1 cellular context compared by ENCODE assay signal in the genomic region with DNA sequence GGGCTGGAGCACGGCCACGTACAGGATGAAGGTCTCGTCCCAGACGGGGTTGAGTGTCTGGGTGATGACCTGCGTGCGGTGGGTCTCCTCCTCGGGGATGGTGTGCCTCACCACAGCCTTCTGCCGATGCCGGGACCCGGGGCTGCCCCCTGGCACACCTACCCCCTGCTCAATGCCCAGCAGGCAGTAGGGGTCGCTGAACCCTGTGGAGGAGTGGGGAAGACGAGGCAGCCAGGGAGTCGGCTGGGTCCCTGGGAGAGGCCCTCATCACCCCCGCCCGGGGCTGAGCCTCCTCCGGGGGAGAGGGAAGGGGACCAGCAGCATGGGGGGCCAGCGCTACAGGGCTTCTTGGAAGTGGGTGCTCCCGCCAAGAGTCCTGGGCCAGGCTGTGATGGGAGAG.
TF ChIP-seq lines count a peak whose summit lies in the region.

No MANE protein-coding gene starts in this region.

TF ChIP-seq in H1, 55 proteins besides CTCF, POLR2A, EP300 and RAD21:
- TF ChIP-seq, protein P1, sequence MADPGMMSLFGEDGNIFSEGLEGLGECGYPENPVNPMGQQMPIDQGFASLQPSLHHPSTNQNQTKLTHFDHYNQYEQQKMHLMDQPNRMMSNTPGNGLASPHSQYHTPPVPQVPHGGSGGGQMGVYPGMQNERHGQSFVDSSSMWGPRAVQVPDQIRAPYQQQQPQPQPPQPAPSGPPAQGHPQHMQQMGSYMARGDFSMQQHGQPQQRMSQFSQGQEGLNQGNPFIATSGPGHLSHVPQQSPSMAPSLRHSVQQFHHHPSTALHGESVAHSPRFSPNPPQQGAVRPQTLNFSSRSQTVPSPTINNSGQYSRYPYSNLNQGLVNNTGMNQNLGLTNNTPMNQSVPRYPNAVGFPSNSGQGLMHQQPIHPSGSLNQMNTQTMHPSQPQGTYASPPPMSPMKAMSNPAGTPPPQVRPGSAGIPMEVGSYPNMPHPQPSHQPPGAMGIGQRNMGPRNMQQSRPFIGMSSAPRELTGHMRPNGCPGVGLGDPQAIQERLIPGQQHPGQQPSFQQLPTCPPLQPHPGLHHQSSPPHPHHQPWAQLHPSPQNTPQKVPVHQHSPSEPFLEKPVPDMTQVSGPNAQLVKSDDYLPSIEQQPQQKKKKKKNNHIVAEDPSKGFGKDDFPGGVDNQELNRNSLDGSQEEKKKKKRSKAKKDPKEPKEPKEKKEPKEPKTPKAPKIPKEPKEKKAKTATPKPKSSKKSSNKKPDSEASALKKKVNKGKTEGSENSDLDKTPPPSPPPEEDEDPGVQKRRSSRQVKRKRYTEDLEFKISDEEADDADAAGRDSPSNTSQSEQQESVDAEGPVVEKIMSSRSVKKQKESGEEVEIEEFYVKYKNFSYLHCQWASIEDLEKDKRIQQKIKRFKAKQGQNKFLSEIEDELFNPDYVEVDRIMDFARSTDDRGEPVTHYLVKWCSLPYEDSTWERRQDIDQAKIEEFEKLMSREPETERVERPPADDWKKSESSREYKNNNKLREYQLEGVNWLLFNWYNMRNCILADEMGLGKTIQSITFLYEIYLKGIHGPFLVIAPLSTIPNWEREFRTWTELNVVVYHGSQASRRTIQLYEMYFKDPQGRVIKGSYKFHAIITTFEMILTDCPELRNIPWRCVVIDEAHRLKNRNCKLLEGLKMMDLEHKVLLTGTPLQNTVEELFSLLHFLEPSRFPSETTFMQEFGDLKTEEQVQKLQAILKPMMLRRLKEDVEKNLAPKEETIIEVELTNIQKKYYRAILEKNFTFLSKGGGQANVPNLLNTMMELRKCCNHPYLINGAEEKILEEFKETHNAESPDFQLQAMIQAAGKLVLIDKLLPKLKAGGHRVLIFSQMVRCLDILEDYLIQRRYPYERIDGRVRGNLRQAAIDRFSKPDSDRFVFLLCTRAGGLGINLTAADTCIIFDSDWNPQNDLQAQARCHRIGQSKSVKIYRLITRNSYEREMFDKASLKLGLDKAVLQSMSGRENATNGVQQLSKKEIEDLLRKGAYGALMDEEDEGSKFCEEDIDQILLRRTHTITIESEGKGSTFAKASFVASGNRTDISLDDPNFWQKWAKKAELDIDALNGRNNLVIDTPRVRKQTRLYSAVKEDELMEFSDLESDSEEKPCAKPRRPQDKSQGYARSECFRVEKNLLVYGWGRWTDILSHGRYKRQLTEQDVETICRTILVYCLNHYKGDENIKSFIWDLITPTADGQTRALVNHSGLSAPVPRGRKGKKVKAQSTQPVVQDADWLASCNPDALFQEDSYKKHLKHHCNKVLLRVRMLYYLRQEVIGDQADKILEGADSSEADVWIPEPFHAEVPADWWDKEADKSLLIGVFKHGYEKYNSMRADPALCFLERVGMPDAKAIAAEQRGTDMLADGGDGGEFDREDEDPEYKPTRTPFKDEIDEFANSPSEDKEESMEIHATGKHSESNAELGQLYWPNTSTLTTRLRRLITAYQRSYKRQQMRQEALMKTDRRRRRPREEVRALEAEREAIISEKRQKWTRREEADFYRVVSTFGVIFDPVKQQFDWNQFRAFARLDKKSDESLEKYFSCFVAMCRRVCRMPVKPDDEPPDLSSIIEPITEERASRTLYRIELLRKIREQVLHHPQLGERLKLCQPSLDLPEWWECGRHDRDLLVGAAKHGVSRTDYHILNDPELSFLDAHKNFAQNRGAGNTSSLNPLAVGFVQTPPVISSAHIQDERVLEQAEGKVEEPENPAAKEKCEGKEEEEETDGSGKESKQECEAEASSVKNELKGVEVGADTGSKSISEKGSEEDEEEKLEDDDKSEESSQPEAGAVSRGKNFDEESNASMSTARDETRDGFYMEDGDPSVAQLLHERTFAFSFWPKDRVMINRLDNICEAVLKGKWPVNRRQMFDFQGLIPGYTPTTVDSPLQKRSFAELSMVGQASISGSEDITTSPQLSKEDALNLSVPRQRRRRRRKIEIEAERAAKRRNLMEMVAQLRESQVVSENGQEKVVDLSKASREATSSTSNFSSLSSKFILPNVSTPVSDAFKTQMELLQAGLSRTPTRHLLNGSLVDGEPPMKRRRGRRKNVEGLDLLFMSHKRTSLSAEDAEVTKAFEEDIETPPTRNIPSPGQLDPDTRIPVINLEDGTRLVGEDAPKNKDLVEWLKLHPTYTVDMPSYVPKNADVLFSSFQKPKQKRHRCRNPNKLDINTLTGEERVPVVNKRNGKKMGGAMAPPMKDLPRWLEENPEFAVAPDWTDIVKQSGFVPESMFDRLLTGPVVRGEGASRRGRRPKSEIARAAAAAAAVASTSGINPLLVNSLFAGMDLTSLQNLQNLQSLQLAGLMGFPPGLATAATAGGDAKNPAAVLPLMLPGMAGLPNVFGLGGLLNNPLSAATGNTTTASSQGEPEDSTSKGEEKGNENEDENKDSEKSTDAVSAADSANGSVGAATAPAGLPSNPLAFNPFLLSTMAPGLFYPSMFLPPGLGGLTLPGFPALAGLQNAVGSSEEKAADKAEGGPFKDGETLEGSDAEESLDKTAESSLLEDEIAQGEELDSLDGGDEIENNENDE (IDR thresholded peaks at IDR 0.05; ENCODE audit: insufficient replicate concordance, low read length), result no peak
- TF ChIP-seq KDM5A (IDR thresholded peaks at IDR 0.05; ENCODE audit: low read length), result no peak
- TF ChIP-seq, protein P2, sequence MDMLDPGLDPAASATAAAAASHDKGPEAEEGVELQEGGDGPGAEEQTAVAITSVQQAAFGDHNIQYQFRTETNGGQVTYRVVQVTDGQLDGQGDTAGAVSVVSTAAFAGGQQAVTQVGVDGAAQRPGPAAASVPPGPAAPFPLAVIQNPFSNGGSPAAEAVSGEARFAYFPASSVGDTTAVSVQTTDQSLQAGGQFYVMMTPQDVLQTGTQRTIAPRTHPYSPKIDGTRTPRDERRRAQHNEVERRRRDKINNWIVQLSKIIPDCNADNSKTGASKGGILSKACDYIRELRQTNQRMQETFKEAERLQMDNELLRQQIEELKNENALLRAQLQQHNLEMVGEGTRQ (IDR thresholded peaks at IDR 0.05; ENCODE audit: low read length), result no peak
